8 cellular contexts compared by ENCODE assay signal in the genomic region with DNA sequence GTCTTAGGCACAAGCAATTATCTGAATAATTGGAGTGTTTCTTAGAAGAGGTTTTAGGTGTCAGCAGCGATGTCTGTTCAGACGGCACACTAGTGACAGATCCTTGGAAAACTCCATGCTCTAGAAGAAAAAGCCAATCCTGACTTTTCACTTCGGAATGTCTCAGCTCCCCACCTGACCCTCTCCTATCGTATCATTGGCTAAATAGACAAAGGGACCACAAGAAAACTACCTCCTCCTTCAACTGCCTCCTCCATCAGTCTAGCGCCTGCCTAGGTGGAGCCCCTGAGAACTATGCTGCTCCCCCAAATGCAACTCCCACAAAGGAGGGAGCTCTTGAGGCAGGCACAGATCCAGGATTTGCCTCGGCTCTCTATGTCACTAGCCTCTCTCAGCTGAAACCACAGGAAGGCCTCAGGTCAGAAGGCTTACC.
DNase-seq lines count a peak whose midpoint lies in the region; ATAC-seq and TF ChIP-seq lines count a peak whose summit lies in the region.

No MANE protein-coding gene starts in this region.

- ATAC-seq in GM21360 (IDR thresholded peaks at IDR 0.05; ENCODE audit: unreplicated experiment): peak; percentile 0
- no peak for ATAC-seq in gastroesophageal sphincter
- ATAC-seq in stimulated activated naive CD8-positive, alpha-beta T cell treated with anti-CD3 and anti-CD28 coated beads, Interleukin-15, Interleukin-2, amounts not matched to agents 100 U/mL and 50 U/mL, for 24 hours: peak; percentile 8
- ATAC-seq in HG02798 (IDR thresholded peaks at IDR 0.05; ENCODE audit: poor library complexity, unreplicated experiment): no peak

- peak overlapping the region; percentile 36; the same call in 1 of the 2 replicates for H2AFZ ChIP-seq in SK-N-SH (ENCODE audit: low read depth)

- DNase-seq in SK-N-SH (no peak), putamen (ENCODE audit: low spot score) (no peak), GF-D8 (lab: John Stamatoyannopoulos, UW) (no peak), HuH-7.5 (ENCODE audit: low spot score) (no peak)
- DNase-seq in stimulated activated naive CD8-positive, alpha-beta T cell treated with anti-CD3 and anti-CD28 coated beads, Interleukin-15, Interleukin-2, amounts not matched to agents 100 U/mL and 50 U/mL, for 24 hours: no peak

- CTCF ChIA-PET in SK-N-SH (lab: Yijun Ruan, JAX): interaction anchor here (1.0 to 2.8 kb wide), 4 partner anchors 9 to 258 kb away, joined by 3 to 18 read pairs (median 4); no protein-coding TSS in a partner anchor

- peaks cover 9% of the 10 kb centered on the region; the same call in 1 of the 2 replicates for H3K79me2 ChIP-seq in SK-N-SH (ENCODE audit: insufficient read depth)

- H3K27ac ChIP-seq in SK-N-SH (ENCODE audit: low read depth in 2 of 2, low read length in 1 of 2) (peak overlapping the region; percentile 87 to 98), gastroesophageal sphincter (peak overlapping the region; percentile 91 to 97 (median 95))

- no peak for TF ChIP-seq POLR2A in gastroesophageal sphincter (IDR thresholded peaks at IDR 0.05)

- 54% methylated on average over 5 of the region's 6 CpGs for WGBS in SK-N-SH (ENCODE audit: low lambda C conversion rate)
- 33 to 53% methylated on average over 1 to 4 of the region's 6 CpGs for WGBS in gastroesophageal sphincter (ENCODE audit: low coverage in 1 of 2), 2 donors

- H3K4me3 ChIP-seq in SK-N-SH (ENCODE audit: low read depth in 2 of 2, low read length in 1 of 2) (peak overlapping the region in 1 of 2 experiments; percentile 28; a peak in 1 of 4 replicates), gastroesophageal sphincter (peak overlapping the region in 1 of 2 donors; percentile 23)

- H3F3A ChIP-seq in SK-N-SH (replicated peaks; ENCODE audit: insufficient read depth): peaks cover 57% of the 10 kb centered on the region

- no peaks in the 10 kb centered on the region for H3K36me3 ChIP-seq in SK-N-SH (replicated peaks in 1 of 2; ENCODE audit: control insufficient read depth in 1 of 2, insufficient read depth in 2 of 2, low read length in 1 of 2)
- no peaks in the 10 kb centered on the region for H3K36me3 ChIP-seq in gastroesophageal sphincter

- POLR2A ChIA-PET in SK-N-SH (lab: Yijun Ruan, JAX): no interaction called here

- H3K9me3 ChIP-seq in SK-N-SH (no peaks in the 10 kb centered on the region), gastroesophageal sphincter (no peaks in the 10 kb centered on the region)

- H3K27me3 ChIP-seq in SK-N-SH (ENCODE audit: insufficient read depth) (no peaks in the 10 kb centered on the region), gastroesophageal sphincter (no peaks in the 10 kb centered on the region)

- no peaks in the 10 kb centered on the region for H3K9me2 ChIP-seq in SK-N-SH

- H3K4me1 ChIP-seq in SK-N-SH (ENCODE audit: control insufficient read depth in 1 of 2, insufficient read depth in 2 of 2, low read depth in 1 of 2, low read length in 1 of 2) (peaks cover 39 to 62% of the 10 kb centered on the region in 2 experiments), gastroesophageal sphincter (peaks cover 16 to 71% (median 40%) of the 10 kb centered on the region in 3 donors)

- TF ChIP-seq EP300 in SK-N-SH (IDR thresholded peaks at IDR 0.05; ENCODE audit: borderline replicate concordance in 1 of 2, low read depth in 1 of 2, low read length in 1 of 2) (no peak), gastroesophageal sphincter (IDR thresholded peaks at IDR 0.05) (no peak)

- H4K20me1 ChIP-seq in SK-N-SH (ENCODE audit: insufficient read depth): no peaks in the 10 kb centered on the region

- peak overlapping the region; percentile 67 for H3K4me2 ChIP-seq in SK-N-SH

- TF ChIP-seq RAD21 in SK-N-SH (IDR thresholded peaks at IDR 0.05; ENCODE audit: low read length): no peak

- peak overlapping the region; percentile 80 for H3K9ac ChIP-seq in SK-N-SH

- TF ChIP-seq CTCF in SK-N-SH (IDR thresholded peaks at IDR 0.05) (no peak; the same call in 1 of the 2 replicates), gastroesophageal sphincter (IDR thresholded peaks at IDR 0.05) (no peak)

TF ChIP-seq in SK-N-SH, 30 proteins besides CTCF, POLR2A, EP300 and RAD21:
- no peak for TF ChIP-seq MXI1 (IDR thresholded peaks at IDR 0.05; ENCODE audit: low read depth, low read length)
- TF ChIP-seq, protein P1, sequence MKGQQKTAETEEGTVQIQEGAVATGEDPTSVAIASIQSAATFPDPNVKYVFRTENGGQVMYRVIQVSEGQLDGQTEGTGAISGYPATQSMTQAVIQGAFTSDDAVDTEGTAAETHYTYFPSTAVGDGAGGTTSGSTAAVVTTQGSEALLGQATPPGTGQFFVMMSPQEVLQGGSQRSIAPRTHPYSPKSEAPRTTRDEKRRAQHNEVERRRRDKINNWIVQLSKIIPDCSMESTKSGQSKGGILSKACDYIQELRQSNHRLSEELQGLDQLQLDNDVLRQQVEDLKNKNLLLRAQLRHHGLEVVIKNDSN (IDR thresholded peaks at IDR 0.05; ENCODE audit: borderline replicate concordance, low read depth): peak; percentile 63; the same call in 1 of the 2 replicates

Comparison
In these comparisons a context has a peak if more than half of its experiments do, and no peak if none do; other contexts are left out.
1. ATAC-seq: peak in GM21360 (single experiment) and stimulated activated naive CD8-positive, alpha-beta T cell treated with anti-CD3 and anti-CD28 coated beads, Interleukin-15, Interleukin-2, amounts not matched to agents 100 U/mL and 50 U/mL, for 24 hours (single experiment); none in gastroesophageal sphincter (single experiment) and HG02798 (single experiment).